In genomic region chr1:156910309-156910782, GRCh38 we compare ENCODE assay signal across 8 cellular contexts. TPM values are rescaled to one million over a fixed set of nuclear protein-coding genes. Genes with fewer than 3 reads are reported as not detected.
A peak's percentile ranks its signal among the peaks of the same experiment; 100 is the strongest.
DNase-seq lines count a peak whose midpoint lies in the region; ATAC-seq lines count a peak whose summit lies in the region.

No MANE protein-coding gene starts in this region.

- no peak overlapping the region for H3K27ac Mint-ChIP-seq in activated naive CD8-positive, alpha-beta T cell treated with anti-CD3 and anti-CD28 coated beads for 36 hours
- H3K27ac Mint-ChIP-seq in immature natural killer cell = peak overlapping the region in 1 of 6 donors; percentile 28

- H3K4me3 Mint-ChIP-seq in activated naive CD8-positive, alpha-beta T cell treated with anti-CD3 and anti-CD28 coated beads for 36 hours = no peak overlapping the region
- no peak overlapping the region for H3K4me3 Mint-ChIP-seq in immature natural killer cell

- H3K36me3 Mint-ChIP-seq in activated naive CD8-positive, alpha-beta T cell treated with anti-CD3 and anti-CD28 coated beads for 36 hours = no peaks in the 10 kb centered on the region
- no peaks in the 10 kb centered on the region for H3K36me3 Mint-ChIP-seq in immature natural killer cell

- H3K9me3 Mint-ChIP-seq in activated naive CD8-positive, alpha-beta T cell treated with anti-CD3 and anti-CD28 coated beads for 36 hours = no peaks in the 10 kb centered on the region
- H3K9me3 Mint-ChIP-seq in immature natural killer cell = peaks cover 0 to 1% (median 0%) of the 10 kb centered on the region in 6 donors

- peaks cover 10% of the 10 kb centered on the region for H3K27me3 Mint-ChIP-seq in activated naive CD8-positive, alpha-beta T cell treated with anti-CD3 and anti-CD28 coated beads for 36 hours
- peaks cover 5 to 14% (median 7%) of the 10 kb centered on the region in 3 donors for H3K27me3 Mint-ChIP-seq in immature natural killer cell (ENCODE audit: low read depth in 3 of 3)

- H3K4me1 Mint-ChIP-seq in activated naive CD8-positive, alpha-beta T cell treated with anti-CD3 and anti-CD28 coated beads for 36 hours = no peaks in the 10 kb centered on the region
- no peaks in the 10 kb centered on the region for H3K4me1 Mint-ChIP-seq in immature natural killer cell

- peak; percentile 26 to 45 (median 34) for DNase-seq in activated CD4-positive, CD25-positive, alpha-beta regulatory T cell (lab: John Stamatoyannopoulos, UW)
- DNase-seq in RPMI8226 (peak; percentile 72), immature natural killer cell (peak in 2 of 3 donors; percentile 26 to 34)
- DNase-seq in activated naive CD8-positive, alpha-beta T cell treated with anti-CD3 and anti-CD28 coated beads for 36 hours = peak; percentile 62
- DNase-seq in stimulated activated CD8-positive, alpha-beta memory T cell treated with anti-CD3 and anti-CD28 coated beads, Interleukin-4, amount 100 ng/mL, for 48 hours = peak; percentile 77

- ATAC-seq in activated CD4-positive, CD25-positive, alpha-beta regulatory T cell treated with anti-CD3 and anti-CD28 coated beads, Interleukin-2, amount 50 U/mL, for 24 hours = no peak
- ATAC-seq in HG03565 (IDR thresholded peaks at IDR 0.05; ENCODE audit: unreplicated experiment) (no peak), HG02798 (IDR thresholded peaks at IDR 0.05; ENCODE audit: poor library complexity, unreplicated experiment) (no peak)

RNA-seq across cellular contexts. Expression of gene LRRC71, which starts 10.1 kb away (rescaled TPM):
- not detected for total RNA-seq in activated naive CD8-positive, alpha-beta T cell treated with anti-CD3 and anti-CD28 coated beads for 36 hours
- polyA plus RNA-seq in immature natural killer cell = not detected

RNA-seq across cellular contexts. Expression of gene PEAR1, which starts 16.8 kb away (rescaled TPM):
- not detected for total RNA-seq in activated naive CD8-positive, alpha-beta T cell treated with anti-CD3 and anti-CD28 coated beads for 36 hours
- polyA plus RNA-seq in immature natural killer cell = under 1 TPM in 1 of 3 donors, not detected in 2; 0.28 TPM

RNA-seq across cellular contexts. Expression of gene NTRK1, which starts 49.7 kb away (rescaled TPM):
- total RNA-seq in activated naive CD8-positive, alpha-beta T cell treated with anti-CD3 and anti-CD28 coated beads for 36 hours = 1 to 10 TPM; 3.4 to 4.0 TPM
- under 1 TPM in 1 of 3 donors, not detected in 2; 0.71 TPM for polyA plus RNA-seq in immature natural killer cell

RNA-seq across cellular contexts. Expression of gene INSRR, which starts 51.4 kb away (rescaled TPM):
- under 1 TPM; 0.12 to 0.20 TPM for total RNA-seq in activated naive CD8-positive, alpha-beta T cell treated with anti-CD3 and anti-CD28 coated beads for 36 hours
- not detected for polyA plus RNA-seq in immature natural killer cell
